ENCODE assay signal across 16 cellular contexts in the genomic region with DNA sequence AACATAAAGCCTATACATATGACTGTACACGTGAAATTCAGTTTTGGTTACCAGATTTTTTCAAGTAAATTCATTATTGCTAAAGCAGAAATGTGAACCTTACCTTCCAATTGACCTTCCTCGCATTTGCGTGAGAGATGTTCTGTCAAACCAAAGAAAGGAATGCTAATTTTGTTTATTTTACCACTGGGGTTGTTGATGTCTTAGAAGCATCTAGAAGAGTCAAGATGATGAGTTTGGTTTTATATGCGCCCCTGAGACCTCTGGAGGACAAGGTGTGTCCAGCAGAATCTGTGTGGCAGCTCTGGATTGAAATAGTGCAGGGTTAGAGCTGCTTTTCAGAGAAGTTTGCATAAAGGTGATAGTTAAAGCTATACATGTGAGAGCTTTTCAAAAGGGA. TPM values are rescaled to one million over a fixed set of nuclear protein-coding genes. Genes with fewer than 3 reads are reported as not detected.
DNase-seq lines count a peak whose midpoint lies in the region; ATAC-seq and TF ChIP-seq lines count a peak whose summit lies in the region.
"Had no signal": no experiment of that assay in that cellular context is flagged by ENCODE, and none has a peak within 500 bp of the region (broad histone marks: within the 10 kb centered on the region; RNA-seq: fewer than 3 reads in every experiment).

No MANE protein-coding gene starts in this region.

- peaks cover 9% of the 10 kb centered on the region for H3K36me3 ChIP-seq in IMR-90 (ENCODE audit: control insufficient read depth, insufficient read depth, low read length)

- BruUV-seq in IMR-90 (replicated peaks; lab: Mats Ljungman, UMichigan), result no TSS peak

- no peak overlapping the region for H3K4me3 ChIP-seq in IMR-90 (ENCODE audit: insufficient read depth, low read depth, low read length)
- H3K4me3 ChIP-seq in coronary artery, result no peak overlapping the region

- H2AK5ac ChIP-seq in IMR-90 (ENCODE audit: low read depth, low read length), result no peak overlapping the region

- no peaks in the 10 kb centered on the region for H3K9me3 Mint-ChIP-seq in progenitor cell of endocrine pancreas (ENCODE audit: low read depth)
- H3K9me3 Mint-ChIP-seq: activated CD4-positive, alpha-beta T cell treated with anti-CD3 and anti-CD28 coated beads, Interleukin-2, amount 10 ng/mL, durations not matched to agents 7 days and 5 days; dendritic cell treated with granulocyte-macrophage colony-stimulating factor and Interleukin-4, amounts not matched to agents 40 ng/mL and 50 ng/mL, for 4 days had no signal

- TF ChIP-seq POLR2A in IMR-90 (IDR thresholded peaks at IDR 0.05; ENCODE audit: low read depth, low read length), result no peak

- H3K23ac ChIP-seq in IMR-90 (ENCODE audit: low read depth, low read length), result no peak overlapping the region

- no peak overlapping the region for H2AK9ac ChIP-seq in IMR-90 (replicated peaks; ENCODE audit: low read depth, low read length, poor library complexity)

- no peak overlapping the region for H2BK5ac ChIP-seq in IMR-90 (ENCODE audit: low read depth, low read length, poor library complexity, severe bottlenecking)

- H3K9ac ChIP-seq in IMR-90 (ENCODE audit: low read depth, low read length), result no peak overlapping the region

- POLR2A ChIA-PET in IMR-90 (lab: Charles Lee; ENCODE audit: unreplicated experiment), result no interaction called here

- 29% methylated on average over 1 of the region's 4 CpGs; no CpG with 5 or more reads in 1 of the 2 experiments for WGBS in IMR-90 (ENCODE audit: extremely low coverage in 2 of 2, insufficient read length in 1 of 2), 2 experiments

- TF ChIP-seq CTCF in IMR-90 (conservative IDR thresholded peaks at IDR 0.05; ENCODE audit: low read depth, low read length), result 0 out of 2 replicates have a peak, but pooled peaks have one; percentile 0
- TF ChIP-seq CTCF in coronary artery (IDR thresholded peaks at IDR 0.05), result no peak
- no peak for TF ChIP-seq CTCF in progenitor cell of endocrine pancreas (IDR thresholded peaks at IDR 0.05; ENCODE audit: unreplicated experiment)

- H3K4ac ChIP-seq in IMR-90 (ENCODE audit: low read depth, low read length), result no peak overlapping the region

- CTCF ChIA-PET in IMR-90 (lab: Yijun Ruan, JAX), result interaction anchor here (0.6 kb wide), 1 partner anchor 49 kb away, joined by 4 read pairs; a partner anchor contains a TSS

- peaks cover 8% of the 10 kb centered on the region for H3K9me1 ChIP-seq in IMR-90 (ENCODE audit: insufficient read depth, low read length)

- no peak overlapping the region for H3K4me3 Mint-ChIP-seq in progenitor cell of endocrine pancreas (ENCODE audit: low read depth)
- H3K4me3 Mint-ChIP-seq: activated CD4-positive, alpha-beta T cell treated with anti-CD3 and anti-CD28 coated beads, Interleukin-2, amount 10 ng/mL, durations not matched to agents 7 days and 5 days; dendritic cell treated with granulocyte-macrophage colony-stimulating factor and Interleukin-4, amounts not matched to agents 40 ng/mL and 50 ng/mL, for 4 days had no signal

- H3K14ac ChIP-seq in IMR-90 (replicated peaks; ENCODE audit: low read depth, low read length), result no peak overlapping the region

- ATAC-seq in IMR-90 (ENCODE audit: low read depth), result 0 out of 2 replicates have a peak, but pooled peaks have one; percentile 18
- ATAC-seq in GM21381 (IDR thresholded peaks at IDR 0.05; ENCODE audit: unreplicated experiment), result no peak
- ATAC-seq in GM21390 (IDR thresholded peaks at IDR 0.05; ENCODE audit: unreplicated experiment), result no peak

- H3K18ac ChIP-seq in IMR-90 (ENCODE audit: low read depth, low read length), result no peak overlapping the region

- H4K5ac ChIP-seq in IMR-90 (ENCODE audit: low read depth, low read length), result no peak overlapping the region

- no peak overlapping the region for H3K56ac ChIP-seq in IMR-90 (ENCODE audit: extremely low read depth, insufficient read depth, low read length)

- no peak overlapping the region for H4K91ac ChIP-seq in IMR-90 (ENCODE audit: insufficient read depth, low read depth, low read length)

- H2BK15ac ChIP-seq in IMR-90 (ENCODE audit: low read depth, low read length), result no peak overlapping the region

- no peaks in the 10 kb centered on the region for H3K27me3 Mint-ChIP-seq in progenitor cell of endocrine pancreas
- H3K27me3 Mint-ChIP-seq: activated CD4-positive, alpha-beta T cell treated with anti-CD3 and anti-CD28 coated beads, Interleukin-2, amount 10 ng/mL, durations not matched to agents 7 days and 5 days; dendritic cell treated with granulocyte-macrophage colony-stimulating factor and Interleukin-4, amounts not matched to agents 40 ng/mL and 50 ng/mL, for 4 days had no signal

- in situ Hi-C loops in IMR-90 (cut with MboI; ENCODE audit: low sequenced_read_pairs), result no loop called here

- no peaks in the 10 kb centered on the region for H3K27me3 ChIP-seq in IMR-90 (ENCODE audit: control insufficient read depth, insufficient read depth, low read length)
- H3K27me3 ChIP-seq: foreskin keratinocyte had no signal

- peaks cover 7% of the 10 kb centered on the region; the same call in 1 of the 2 replicates for H3K4me1 ChIP-seq in IMR-90 (ENCODE audit: control insufficient read depth, insufficient read depth, low read length)

- peaks cover 0 to 15% of the 10 kb centered on the region in 2 experiments; a peak in 3 of 4 replicates for H3K79me1 ChIP-seq in IMR-90 (ENCODE audit: low read depth in 1 of 2, low read length in 2 of 2)

- no peak for TF ChIP-seq RAD21 in IMR-90 (IDR thresholded peaks at IDR 0.05; ENCODE audit: low read length)

- H3K4me1 Mint-ChIP-seq in progenitor cell of endocrine pancreas (ENCODE audit: low read depth), result peaks cover 26% of the 10 kb centered on the region
- H3K4me1 Mint-ChIP-seq: activated CD4-positive, alpha-beta T cell treated with anti-CD3 and anti-CD28 coated beads, Interleukin-2, amount 10 ng/mL, durations not matched to agents 7 days and 5 days had no signal

- H4K8ac ChIP-seq in IMR-90 (ENCODE audit: low read depth in 2 of 2, low read length in 2 of 2), result no peak overlapping the region

- DNase-seq in ELR (ENCODE audit: low read depth) (peak; percentile 2), IMR-90 (no peak), coronary artery (ENCODE audit: low spot score) (no peak), progenitor cell of endocrine pancreas (ENCODE audit: low spot score, unreplicated experiment) (no peak)
- DNase-seq in central memory CD4-positive, alpha-beta T cell, result no peak
- DNase-seq: activated CD4-positive, alpha-beta T cell treated with anti-CD3 and anti-CD28 coated beads, Interleukin-2, amount 10 ng/mL, durations not matched to agents 7 days and 5 days; activated effector memory CD4-positive, alpha-beta T cell treated with anti-CD3 and anti-CD28 coated beads, Interleukin-2, amount 50 U/mL, for 16 hours; Karpas-422; midbrain; NCI-H2107; stimulated activated CD4-positive, alpha-beta T cell treated with anti-CD3 and anti-CD28 coated beads, Interleukin-12 subunit alpha, Interleukin-12 subunit beta, amount 100 ng/mL, for 4 hours; stimulated activated CD8-positive, alpha-beta memory T cell treated with anti-CD3 and anti-CD28 coated beads, Interleukin-4, amount 100 ng/mL, for 48 hours had no signal

- intact Hi-C loops in IMR-90 (cut with micrococcal nuclease), result no loop called here

- peaks cover 11% of the 10 kb centered on the region for H3K36me3 Mint-ChIP-seq in progenitor cell of endocrine pancreas (ENCODE audit: insufficient read depth)

- H4K20me1 ChIP-seq in IMR-90 (ENCODE audit: insufficient read depth, low read length), result no peaks in the 10 kb centered on the region

- H3K27ac ChIP-seq in IMR-90 (ENCODE audit: insufficient read depth, low read length) (no peak overlapping the region), coronary artery (peak overlapping the region; percentile 58 to 78)
- H3K27ac ChIP-seq: foreskin keratinocyte had no signal

- dilution Hi-C loops in IMR-90 (cut with HindIII; ENCODE audit: low sequenced_read_pairs, unreplicated experiment), result no loop called here

- no peaks in the 10 kb centered on the region for H3K9me3 ChIP-seq in IMR-90 (ENCODE audit: control insufficient read depth, insufficient read depth, low read length)

- no peak overlapping the region for H2AFZ ChIP-seq in IMR-90 (replicated peaks; ENCODE audit: low read length, poor library complexity)

- H2BK20ac ChIP-seq in IMR-90 (ENCODE audit: low read depth, low read length), result no peak overlapping the region

- no peak overlapping the region for H3K4me2 ChIP-seq in IMR-90 (ENCODE audit: low read depth, low read length)

- no peak overlapping the region for H2BK120ac ChIP-seq in IMR-90 (ENCODE audit: low read depth, low read length)

- peak overlapping the region; percentile 0 for H3K27ac Mint-ChIP-seq in progenitor cell of endocrine pancreas
- H3K27ac Mint-ChIP-seq: activated CD4-positive, alpha-beta T cell treated with anti-CD3 and anti-CD28 coated beads, Interleukin-2, amount 10 ng/mL, durations not matched to agents 7 days and 5 days; dendritic cell treated with granulocyte-macrophage colony-stimulating factor and Interleukin-4, amounts not matched to agents 40 ng/mL and 50 ng/mL, for 4 days had no signal

TF ChIP-seq in IMR-90, 13 proteins besides CTCF, POLR2A, EP300 and RAD21 (continues in another document):
- TF ChIP-seq, protein P1, sequence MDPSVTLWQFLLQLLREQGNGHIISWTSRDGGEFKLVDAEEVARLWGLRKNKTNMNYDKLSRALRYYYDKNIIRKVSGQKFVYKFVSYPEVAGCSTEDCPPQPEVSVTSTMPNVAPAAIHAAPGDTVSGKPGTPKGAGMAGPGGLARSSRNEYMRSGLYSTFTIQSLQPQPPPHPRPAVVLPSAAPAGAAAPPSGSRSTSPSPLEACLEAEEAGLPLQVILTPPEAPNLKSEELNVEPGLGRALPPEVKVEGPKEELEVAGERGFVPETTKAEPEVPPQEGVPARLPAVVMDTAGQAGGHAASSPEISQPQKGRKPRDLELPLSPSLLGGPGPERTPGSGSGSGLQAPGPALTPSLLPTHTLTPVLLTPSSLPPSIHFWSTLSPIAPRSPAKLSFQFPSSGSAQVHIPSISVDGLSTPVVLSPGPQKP (IDR thresholded peaks at IDR 0.05; ENCODE audit: borderline replicate concordance, low read depth, low read length), result no peak
- no peak for TF ChIP-seq MAZ (IDR thresholded peaks at IDR 0.05; ENCODE audit: borderline replicate concordance, low read depth, low read length)
- TF ChIP-seq BHLHE40 (IDR thresholded peaks at IDR 0.05; ENCODE audit: low read depth, low read length), result no peak
- TF ChIP-seq NFE2L2 (IDR thresholded peaks at IDR 0.05; ENCODE audit: low read depth, low read length), result no peak
- TF ChIP-seq RCOR1 (IDR thresholded peaks at IDR 0.05; ENCODE audit: insufficient replicate concordance, low read length), result no peak
- no peak for TF ChIP-seq MAFK (IDR thresholded peaks at IDR 0.05; ENCODE audit: low read depth, low read length)
- no peak for TF ChIP-seq CEBPB (IDR thresholded peaks at IDR 0.05; ENCODE audit: low read depth, low read length)

RNA-seq across cellular contexts. Expression of a gene that starts 48.4 kb away (rescaled TPM):
- total RNA-seq in IMR-90 (2012; rRNA removed) (8.9 and 9.7 TPM in 2 replicates), progenitor cell of endocrine pancreas (39.4 and 40.9 TPM in 2 replicates)
- polyA plus RNA-seq in IMR-90 (2012; rRNA removed), result 5.2 and 6.0 TPM in 2 replicates
- 1.7 TPM in 2 replicates for polyA plus RNA-seq in IMR-90 (2012; cell fraction: cytosol; rRNA removed)
- polyA plus RNA-seq in IMR-90 (2012; cell fraction: nucleus; rRNA removed; ENCODE audit: low replicate concordance), result 24.5 and 27.8 TPM in 2 replicates
